ENCODE assay signal across 16 cellular contexts in the genomic region with DNA sequence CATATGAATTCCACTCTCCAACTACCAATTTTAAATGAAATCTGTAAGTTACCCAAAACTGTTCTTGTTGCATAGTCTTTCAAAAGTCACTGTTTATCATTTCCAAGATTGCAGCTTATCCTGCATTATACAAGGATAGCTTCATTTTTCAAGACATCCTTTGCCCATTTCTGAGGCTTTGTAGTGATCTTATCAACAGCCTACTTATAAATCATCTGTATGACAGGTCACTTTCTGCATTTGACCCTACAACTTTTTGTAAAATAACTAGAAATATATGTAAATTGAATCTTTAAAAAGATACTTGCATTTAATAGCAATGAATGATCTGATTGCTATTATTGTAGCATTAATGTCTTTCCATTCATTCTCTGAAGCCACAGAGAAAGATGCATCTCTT.
A peak's percentile ranks its signal among the peaks of the same experiment; 100 is the strongest.
DNase-seq lines count a peak whose midpoint lies in the region; ATAC-seq, FAIRE-seq and TF ChIP-seq lines count a peak whose summit lies in the region.
"Had no signal": no experiment of that assay in that cellular context is flagged by ENCODE, and none has a peak within 500 bp of the region (broad histone marks: within the 10 kb centered on the region; RNA-seq: fewer than 3 reads in every experiment).

No MANE protein-coding gene starts in this region.

- no peak overlapping the region for H3K27ac ChIP-seq in gastrocnemius medialis
- H3K27ac ChIP-seq: C4-2B had no signal

- H3K36me3 ChIP-seq in gastrocnemius medialis: no peaks in the 10 kb centered on the region

- H3K27me3 ChIP-seq in gastrocnemius medialis: no peaks in the 10 kb centered on the region

- in situ Hi-C loops in gastrocnemius medialis (cut with MboI; ENCODE audit: low sequenced_read_pairs in 4 of 4): no loop called here

- H3K4me1 ChIP-seq in gastrocnemius medialis: no peaks in the 10 kb centered on the region
- H3K4me1 ChIP-seq: Caco-2 had no signal

- no peaks in the 10 kb centered on the region for H3K9me3 ChIP-seq in gastrocnemius medialis
- H3K9me3 ChIP-seq: Caco-2 had no signal

- H3K4me3 ChIP-seq in gastrocnemius medialis: no peak overlapping the region

- FAIRE-seq in D721Med (lab: Jason Lieb, UNC) (peak; percentile 68), RCC 7860 (lab: Jason Lieb, UNC) (peak; percentile 23), endometrium (lab: Jason Lieb, UNC) (peak; percentile 58)

- ATAC-seq in HG03342 (IDR thresholded peaks at IDR 0.05; ENCODE audit: unreplicated experiment) (no peak), gastrocnemius medialis (no peak)

- no peak for TF ChIP-seq CTCF in D721Med (IDR thresholded peaks at IDR 0.05; ENCODE audit: insufficient read depth, missing control alignments)
- no peak for TF ChIP-seq CTCF in gastrocnemius medialis (IDR thresholded peaks at IDR 0.05 in 4 of 5, conservative IDR thresholded peaks at IDR 0.05 in 1 of 5)

- TF ChIP-seq POLR2A in gastrocnemius medialis (IDR thresholded peaks at IDR 0.05): no peak

- DNase-seq in D721Med (ENCODE audit: insufficient read length, low spot score): no peak
- DNase-seq in RCC 7860 (ENCODE audit: low spot score): no peak
- no peak for DNase-seq in gastrocnemius medialis
- DNase-seq in NAMALWA (ENCODE audit: low spot score): no peak
- DNase-seq: AML-193; Caco-2; CD4-positive, alpha-beta T cell; DMS153; DMS79 treated with DMSO at 0.1 percent for 48 hours; GF-D8; H9; IMR-90; KBM-7 had no signal

- intact Hi-C loops in gastrocnemius medialis (cut with DNase I; ENCODE audit: low total_unique reads): no loop called here
